Comparison of ENCODE assay signal across 1 cellular context in the genomic region with DNA sequence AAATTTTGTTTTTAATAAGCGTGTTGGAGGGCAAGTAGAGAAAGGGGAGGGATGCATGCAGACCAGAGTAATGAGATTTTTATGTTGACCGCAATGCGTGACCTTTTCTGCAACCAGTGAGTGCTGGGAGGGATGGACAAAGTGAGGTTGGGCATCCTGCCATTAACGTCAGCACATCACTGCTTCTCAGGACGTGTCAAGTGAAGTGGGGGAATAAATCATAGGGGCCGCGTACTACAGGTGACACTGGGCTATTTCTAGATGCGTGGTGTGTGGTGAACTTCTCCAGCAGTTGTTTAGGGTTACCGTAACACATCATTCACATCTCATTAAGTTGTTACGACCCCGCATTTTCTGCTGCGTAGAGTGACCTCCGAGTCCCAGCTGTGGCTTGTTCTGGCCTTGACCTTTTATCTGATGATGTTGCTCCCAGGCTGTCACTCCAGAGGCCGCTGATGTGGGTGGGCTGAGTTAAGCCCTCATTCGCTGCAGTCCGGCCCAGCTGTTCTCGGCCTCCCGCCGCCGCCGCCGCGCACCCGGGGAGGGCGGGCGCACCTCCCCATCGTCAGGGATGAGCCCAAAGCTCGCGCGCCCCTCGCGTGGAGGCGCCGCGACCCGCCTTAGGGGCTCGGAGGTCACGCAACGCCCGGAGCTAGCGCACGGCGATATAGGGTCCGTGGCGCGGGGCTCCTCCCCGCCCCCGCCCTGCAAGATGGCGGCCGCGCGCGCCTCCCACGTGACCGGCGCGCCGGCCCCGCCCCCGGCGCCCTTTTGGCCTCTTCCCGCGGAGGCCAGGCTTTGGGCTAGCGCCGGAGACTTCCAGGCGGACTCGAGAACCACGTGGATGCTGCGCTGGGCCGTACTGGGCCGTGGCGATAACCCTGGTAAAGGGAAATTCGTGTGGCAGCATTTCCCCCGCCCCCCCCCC.
A peak's percentile ranks its signal among the peaks of the same experiment; 100 is the strongest.
TF ChIP-seq lines count a peak whose summit lies in the region.

No MANE protein-coding gene starts in this region.

TF ChIP-seq in HepG2, 621 proteins besides CTCF, POLR2A, EP300 and RAD21 (continued from another document and continues in another):
- TF ChIP-seq, protein P1, sequence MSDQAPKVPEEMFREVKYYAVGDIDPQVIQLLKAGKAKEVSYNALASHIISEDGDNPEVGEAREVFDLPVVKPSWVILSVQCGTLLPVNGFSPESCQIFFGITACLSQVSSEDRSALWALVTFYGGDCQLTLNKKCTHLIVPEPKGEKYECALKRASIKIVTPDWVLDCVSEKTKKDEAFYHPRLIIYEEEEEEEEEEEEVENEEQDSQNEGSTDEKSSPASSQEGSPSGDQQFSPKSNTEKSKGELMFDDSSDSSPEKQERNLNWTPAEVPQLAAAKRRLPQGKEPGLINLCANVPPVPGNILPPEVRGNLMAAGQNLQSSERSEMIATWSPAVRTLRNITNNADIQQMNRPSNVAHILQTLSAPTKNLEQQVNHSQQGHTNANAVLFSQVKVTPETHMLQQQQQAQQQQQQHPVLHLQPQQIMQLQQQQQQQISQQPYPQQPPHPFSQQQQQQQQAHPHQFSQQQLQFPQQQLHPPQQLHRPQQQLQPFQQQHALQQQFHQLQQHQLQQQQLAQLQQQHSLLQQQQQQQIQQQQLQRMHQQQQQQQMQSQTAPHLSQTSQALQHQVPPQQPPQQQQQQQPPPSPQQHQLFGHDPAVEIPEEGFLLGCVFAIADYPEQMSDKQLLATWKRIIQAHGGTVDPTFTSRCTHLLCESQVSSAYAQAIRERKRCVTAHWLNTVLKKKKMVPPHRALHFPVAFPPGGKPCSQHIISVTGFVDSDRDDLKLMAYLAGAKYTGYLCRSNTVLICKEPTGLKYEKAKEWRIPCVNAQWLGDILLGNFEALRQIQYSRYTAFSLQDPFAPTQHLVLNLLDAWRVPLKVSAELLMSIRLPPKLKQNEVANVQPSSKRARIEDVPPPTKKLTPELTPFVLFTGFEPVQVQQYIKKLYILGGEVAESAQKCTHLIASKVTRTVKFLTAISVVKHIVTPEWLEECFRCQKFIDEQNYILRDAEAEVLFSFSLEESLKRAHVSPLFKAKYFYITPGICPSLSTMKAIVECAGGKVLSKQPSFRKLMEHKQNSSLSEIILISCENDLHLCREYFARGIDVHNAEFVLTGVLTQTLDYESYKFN (CRISPR knock-in tag; conservative IDR thresholded peaks at IDR 0.05): no peak; the same call in 1 of the 2 replicates
- TF ChIP-seq ZNF749 (CRISPR knock-in tag; IDR thresholded peaks at IDR 0.05; ENCODE audit: borderline replicate concordance) (no peak), CC2D1A (CRISPR knock-in tag; IDR thresholded peaks at IDR 0.05) (no peak), NFRKB (IDR thresholded peaks at IDR 0.05) (no peak), MXD4 (CRISPR knock-in tag; IDR thresholded peaks at IDR 0.05) (peak; percentile 78), SCMH1 (CRISPR knock-in tag; IDR thresholded peaks at IDR 0.05; ENCODE audit: borderline replicate concordance) (no peak), RBM22 (optimal IDR thresholded peaks at IDR 0.05; ENCODE audit: low read length) (peak; percentile 96), ARHGAP35 (CRISPR knock-in tag; IDR thresholded peaks at IDR 0.05; ENCODE audit: borderline replicate concordance) (0 out of 2 replicates have a peak, but pooled peaks have one; percentile 76), PAWR (CRISPR knock-in tag; IDR thresholded peaks at IDR 0.05; ENCODE audit: borderline replicate concordance) (no peak), TBP (CRISPR knock-in tag; IDR thresholded peaks at IDR 0.05) (no peak), HMG20B (CRISPR knock-in tag; conservative IDR thresholded peaks at IDR 0.05) (no peak), DPF2 (CRISPR knock-in tag; IDR thresholded peaks at IDR 0.05; ENCODE audit: borderline replicate concordance, low read depth) (0 out of 2 replicates have a peak, but pooled peaks have one; percentile 21), JUND (CRISPR knock-in tag; IDR thresholded peaks at IDR 0.05) (peak; percentile 59; the same call in 1 of the 2 replicates), DNMT1 (CRISPR knock-in tag; IDR thresholded peaks at IDR 0.05) (no peak), ZKSCAN8 (CRISPR knock-in tag; IDR thresholded peaks at IDR 0.05; ENCODE audit: borderline replicate concordance) (no peak), POLR2AphosphoS5 (IDR thresholded peaks at IDR 0.05; ENCODE audit: low read depth, low read length) (peak; percentile 47), STAG1 (CRISPR knock-in tag; IDR thresholded peaks at IDR 0.05) (peak; percentile 14; the same call in 1 of the 2 replicates), IRX3 (CRISPR knock-in tag; IDR thresholded peaks at IDR 0.05; ENCODE audit: borderline replicate concordance, low read depth) (no peak), SOX13 (IDR thresholded peaks at IDR 0.05) (no peak), SOX13 (CRISPR knock-in tag; conservative IDR thresholded peaks at IDR 0.05 in 1 of 2, IDR thresholded peaks at IDR 0.05 in 1 of 2) (no peak; a peak in 1 of 4 replicates), RFX5 (IDR thresholded peaks at IDR 0.05; ENCODE audit: low read depth, low read length) (no peak), CBX2 (IDR thresholded peaks at IDR 0.05; ENCODE audit: low read depth, low read length) (no peak), CBX2 (CRISPR knock-in tag; IDR thresholded peaks at IDR 0.05; ENCODE audit: low read depth) (no peak), ERF (CRISPR knock-in tag; IDR thresholded peaks at IDR 0.05) (0 out of 2 replicates have a peak, but pooled peaks have one; percentile 30), TGIF2 (CRISPR knock-in tag; IDR thresholded peaks at IDR 0.05) (peak; percentile 43; the same call in 1 of the 2 replicates), HHEX (CRISPR knock-in tag; IDR thresholded peaks at IDR 0.05) (no peak), ZNF589 (CRISPR knock-in tag; conservative IDR thresholded peaks at IDR 0.05) (peak; percentile 77; the same call in 1 of the 2 replicates), ZNF670 (CRISPR knock-in tag; IDR thresholded peaks at IDR 0.05; ENCODE audit: borderline replicate concordance) (no peak), KAT8 (CRISPR knock-in tag; IDR thresholded peaks at IDR 0.05) (peak; percentile 66), ZNF207 (IDR thresholded peaks at IDR 0.05; ENCODE audit: borderline replicate concordance) (no peak), ZBTB7A (CRISPR knock-in tag; IDR thresholded peaks at IDR 0.05) (peak; percentile 55; the same call in 1 of the 2 replicates), NR2C2 (CRISPR knock-in tag; IDR thresholded peaks at IDR 0.05; ENCODE audit: borderline replicate concordance) (peak; percentile 96), SYNCRIP (IDR thresholded peaks at IDR 0.05; ENCODE audit: insufficient read depth, low read depth, low read length) (no peak), ZNF790 (CRISPR knock-in tag; IDR thresholded peaks at IDR 0.05; ENCODE audit: borderline replicate concordance) (peak; percentile 58; the same call in 1 of the 2 replicates)
- TF ChIP-seq, protein P2, sequence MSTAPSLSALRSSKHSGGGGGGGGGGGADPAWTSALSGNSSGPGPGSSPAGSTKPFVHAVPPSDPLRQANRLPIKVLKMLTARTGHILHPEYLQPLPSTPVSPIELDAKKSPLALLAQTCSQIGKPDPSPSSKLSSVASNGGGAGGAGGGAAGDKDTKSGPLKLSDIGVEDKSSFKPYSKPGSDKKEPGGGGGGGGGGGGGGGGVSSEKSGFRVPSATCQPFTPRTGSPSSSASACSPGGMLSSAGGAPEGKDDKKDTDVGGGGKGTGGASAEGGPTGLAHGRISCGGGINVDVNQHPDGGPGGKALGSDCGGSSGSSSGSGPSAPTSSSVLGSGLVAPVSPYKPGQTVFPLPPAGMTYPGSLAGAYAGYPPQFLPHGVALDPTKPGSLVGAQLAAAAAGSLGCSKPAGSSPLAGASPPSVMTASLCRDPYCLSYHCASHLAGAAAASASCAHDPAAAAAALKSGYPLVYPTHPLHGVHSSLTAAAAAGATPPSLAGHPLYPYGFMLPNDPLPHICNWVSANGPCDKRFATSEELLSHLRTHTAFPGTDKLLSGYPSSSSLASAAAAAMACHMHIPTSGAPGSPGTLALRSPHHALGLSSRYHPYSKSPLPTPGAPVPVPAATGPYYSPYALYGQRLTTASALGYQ (CRISPR knock-in tag; IDR thresholded peaks at IDR 0.05): peak; percentile 31; the same call in 1 of the 2 replicates
- TF ChIP-seq, protein P3, sequence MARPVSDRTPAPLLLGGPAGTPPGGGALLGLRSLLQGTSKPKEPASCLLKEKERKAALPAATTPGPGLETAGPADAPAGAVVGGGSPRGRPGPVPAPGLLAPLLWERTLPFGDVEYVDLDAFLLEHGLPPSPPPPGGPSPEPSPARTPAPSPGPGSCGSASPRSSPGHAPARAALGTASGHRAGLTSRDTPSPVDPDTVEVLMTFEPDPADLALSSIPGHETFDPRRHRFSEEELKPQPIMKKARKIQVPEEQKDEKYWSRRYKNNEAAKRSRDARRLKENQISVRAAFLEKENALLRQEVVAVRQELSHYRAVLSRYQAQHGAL (CRISPR knock-in tag; IDR thresholded peaks at IDR 0.05; ENCODE audit: not compliant biosample characterization): no peak
- TF ChIP-seq, protein P4, sequence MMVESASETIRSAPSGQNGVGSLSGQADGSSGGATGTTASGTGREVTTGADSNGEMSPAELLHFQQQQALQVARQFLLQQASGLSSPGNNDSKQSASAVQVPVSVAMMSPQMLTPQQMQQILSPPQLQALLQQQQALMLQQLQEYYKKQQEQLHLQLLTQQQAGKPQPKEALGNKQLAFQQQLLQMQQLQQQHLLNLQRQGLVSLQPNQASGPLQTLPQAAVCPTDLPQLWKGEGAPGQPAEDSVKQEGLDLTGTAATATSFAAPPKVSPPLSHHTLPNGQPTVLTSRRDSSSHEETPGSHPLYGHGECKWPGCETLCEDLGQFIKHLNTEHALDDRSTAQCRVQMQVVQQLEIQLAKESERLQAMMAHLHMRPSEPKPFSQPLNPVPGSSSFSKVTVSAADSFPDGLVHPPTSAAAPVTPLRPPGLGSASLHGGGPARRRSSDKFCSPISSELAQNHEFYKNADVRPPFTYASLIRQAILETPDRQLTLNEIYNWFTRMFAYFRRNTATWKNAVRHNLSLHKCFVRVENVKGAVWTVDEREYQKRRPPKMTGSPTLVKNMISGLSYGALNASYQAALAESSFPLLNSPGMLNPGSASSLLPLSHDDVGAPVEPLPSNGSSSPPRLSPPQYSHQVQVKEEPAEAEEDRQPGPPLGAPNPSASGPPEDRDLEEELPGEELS (CRISPR knock-in tag; IDR thresholded peaks at IDR 0.05): peak; percentile 73
- TF ChIP-seq, protein P5, sequence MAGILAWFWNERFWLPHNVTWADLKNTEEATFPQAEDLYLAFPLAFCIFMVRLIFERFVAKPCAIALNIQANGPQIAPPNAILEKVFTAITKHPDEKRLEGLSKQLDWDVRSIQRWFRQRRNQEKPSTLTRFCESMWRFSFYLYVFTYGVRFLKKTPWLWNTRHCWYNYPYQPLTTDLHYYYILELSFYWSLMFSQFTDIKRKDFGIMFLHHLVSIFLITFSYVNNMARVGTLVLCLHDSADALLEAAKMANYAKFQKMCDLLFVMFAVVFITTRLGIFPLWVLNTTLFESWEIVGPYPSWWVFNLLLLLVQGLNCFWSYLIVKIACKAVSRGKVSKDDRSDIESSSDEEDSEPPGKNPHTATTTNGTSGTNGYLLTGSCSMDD (CRISPR knock-in tag; IDR thresholded peaks at IDR 0.05): no peak
- TF ChIP-seq, protein P6, sequence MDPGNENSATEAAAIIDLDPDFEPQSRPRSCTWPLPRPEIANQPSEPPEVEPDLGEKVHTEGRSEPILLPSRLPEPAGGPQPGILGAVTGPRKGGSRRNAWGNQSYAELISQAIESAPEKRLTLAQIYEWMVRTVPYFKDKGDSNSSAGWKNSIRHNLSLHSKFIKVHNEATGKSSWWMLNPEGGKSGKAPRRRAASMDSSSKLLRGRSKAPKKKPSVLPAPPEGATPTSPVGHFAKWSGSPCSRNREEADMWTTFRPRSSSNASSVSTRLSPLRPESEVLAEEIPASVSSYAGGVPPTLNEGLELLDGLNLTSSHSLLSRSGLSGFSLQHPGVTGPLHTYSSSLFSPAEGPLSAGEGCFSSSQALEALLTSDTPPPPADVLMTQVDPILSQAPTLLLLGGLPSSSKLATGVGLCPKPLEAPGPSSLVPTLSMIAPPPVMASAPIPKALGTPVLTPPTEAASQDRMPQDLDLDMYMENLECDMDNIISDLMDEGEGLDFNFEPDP (CRISPR knock-in tag; conservative IDR thresholded peaks at IDR 0.05): 0 out of 2 replicates have a peak, but pooled peaks have one; percentile 73
- TF ChIP-seq, protein P7, sequence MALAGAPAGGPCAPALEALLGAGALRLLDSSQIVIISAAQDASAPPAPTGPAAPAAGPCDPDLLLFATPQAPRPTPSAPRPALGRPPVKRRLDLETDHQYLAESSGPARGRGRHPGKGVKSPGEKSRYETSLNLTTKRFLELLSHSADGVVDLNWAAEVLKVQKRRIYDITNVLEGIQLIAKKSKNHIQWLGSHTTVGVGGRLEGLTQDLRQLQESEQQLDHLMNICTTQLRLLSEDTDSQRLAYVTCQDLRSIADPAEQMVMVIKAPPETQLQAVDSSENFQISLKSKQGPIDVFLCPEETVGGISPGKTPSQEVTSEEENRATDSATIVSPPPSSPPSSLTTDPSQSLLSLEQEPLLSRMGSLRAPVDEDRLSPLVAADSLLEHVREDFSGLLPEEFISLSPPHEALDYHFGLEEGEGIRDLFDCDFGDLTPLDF (CRISPR knock-in tag; IDR thresholded peaks at IDR 0.05): peak; percentile 22; the same call in 1 of the 2 replicates
- TF ChIP-seq, protein P8, sequence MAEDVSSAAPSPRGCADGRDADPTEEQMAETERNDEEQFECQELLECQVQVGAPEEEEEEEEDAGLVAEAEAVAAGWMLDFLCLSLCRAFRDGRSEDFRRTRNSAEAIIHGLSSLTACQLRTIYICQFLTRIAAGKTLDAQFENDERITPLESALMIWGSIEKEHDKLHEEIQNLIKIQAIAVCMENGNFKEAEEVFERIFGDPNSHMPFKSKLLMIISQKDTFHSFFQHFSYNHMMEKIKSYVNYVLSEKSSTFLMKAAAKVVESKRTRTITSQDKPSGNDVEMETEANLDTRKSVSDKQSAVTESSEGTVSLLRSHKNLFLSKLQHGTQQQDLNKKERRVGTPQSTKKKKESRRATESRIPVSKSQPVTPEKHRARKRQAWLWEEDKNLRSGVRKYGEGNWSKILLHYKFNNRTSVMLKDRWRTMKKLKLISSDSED (CRISPR knock-in tag; IDR thresholded peaks at IDR 0.05): no peak
- TF ChIP-seq, protein P9, sequence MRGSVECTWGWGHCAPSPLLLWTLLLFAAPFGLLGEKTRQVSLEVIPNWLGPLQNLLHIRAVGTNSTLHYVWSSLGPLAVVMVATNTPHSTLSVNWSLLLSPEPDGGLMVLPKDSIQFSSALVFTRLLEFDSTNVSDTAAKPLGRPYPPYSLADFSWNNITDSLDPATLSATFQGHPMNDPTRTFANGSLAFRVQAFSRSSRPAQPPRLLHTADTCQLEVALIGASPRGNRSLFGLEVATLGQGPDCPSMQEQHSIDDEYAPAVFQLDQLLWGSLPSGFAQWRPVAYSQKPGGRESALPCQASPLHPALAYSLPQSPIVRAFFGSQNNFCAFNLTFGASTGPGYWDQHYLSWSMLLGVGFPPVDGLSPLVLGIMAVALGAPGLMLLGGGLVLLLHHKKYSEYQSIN (CRISPR knock-in tag; IDR thresholded peaks at IDR 0.05; ENCODE audit: borderline replicate concordance): no peak
- TF ChIP-seq, protein P10, sequence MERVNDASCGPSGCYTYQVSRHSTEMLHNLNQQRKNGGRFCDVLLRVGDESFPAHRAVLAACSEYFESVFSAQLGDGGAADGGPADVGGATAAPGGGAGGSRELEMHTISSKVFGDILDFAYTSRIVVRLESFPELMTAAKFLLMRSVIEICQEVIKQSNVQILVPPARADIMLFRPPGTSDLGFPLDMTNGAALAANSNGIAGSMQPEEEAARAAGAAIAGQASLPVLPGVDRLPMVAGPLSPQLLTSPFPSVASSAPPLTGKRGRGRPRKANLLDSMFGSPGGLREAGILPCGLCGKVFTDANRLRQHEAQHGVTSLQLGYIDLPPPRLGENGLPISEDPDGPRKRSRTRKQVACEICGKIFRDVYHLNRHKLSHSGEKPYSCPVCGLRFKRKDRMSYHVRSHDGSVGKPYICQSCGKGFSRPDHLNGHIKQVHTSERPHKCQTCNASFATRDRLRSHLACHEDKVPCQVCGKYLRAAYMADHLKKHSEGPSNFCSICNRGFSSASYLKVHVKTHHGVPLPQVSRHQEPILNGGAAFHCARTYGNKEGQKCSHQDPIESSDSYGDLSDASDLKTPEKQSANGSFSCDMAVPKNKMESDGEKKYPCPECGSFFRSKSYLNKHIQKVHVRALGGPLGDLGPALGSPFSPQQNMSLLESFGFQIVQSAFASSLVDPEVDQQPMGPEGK (CRISPR knock-in tag; IDR thresholded peaks at IDR 0.05): peak; percentile 73
